In genomic region chr4:24807611-24808010, GRCh38 we compare ENCODE assay signal across 30 cellular contexts. TPM values are rescaled to one million over a fixed set of nuclear protein-coding genes. Genes with fewer than 3 reads are reported as not detected.
"Had no signal": no experiment of that assay in that cellular context is flagged by ENCODE, and none has a peak within 500 bp of the region (broad histone marks: within the 10 kb centered on the region; RNA-seq: fewer than 3 reads in every experiment).

No MANE protein-coding gene starts in this region.

- H3K27ac ChIP-seq: left ventricle myocardium inferior, neural progenitor cell, neutrophil, ovary, right atrium auricular region, right lobe of liver, testis, thyroid gland, transverse colon, upper lobe of right lung had no signal

- H3K36me3 Mint-ChIP-seq: naive B cell; natural killer cell; stimulated activated memory B cell treated with anti-CD40 and anti-IgM and Interleukin-4, amounts not matched to agents 10 μg/mL and 1 μg/mL and 100 μg/mL, for 72 hours had no signal

- H3K36me3 ChIP-seq: neural progenitor cell, neutrophil, ovary, right lobe of liver, thyroid gland, transverse colon, upper lobe of right lung had no signal

- H3K9me3 ChIP-seq: neutrophil, ovary, right atrium auricular region, right lobe of liver, testis, thyroid gland, transverse colon, upper lobe of right lung had no signal

- H3K4me3 Mint-ChIP-seq: mesothelial cell of epicardium; natural killer cell; neural progenitor cell; stimulated activated memory B cell treated with anti-CD40 and anti-IgM and Interleukin-4, amounts not matched to agents 10 μg/mL and 1 μg/mL and 100 μg/mL, for 72 hours; stimulated activated naive CD8-positive, alpha-beta T cell treated with anti-CD3 and anti-CD28 coated beads, Interleukin-15, amount 100 ng/mL, for 72 hours had no signal

- H3K27me3 ChIP-seq: ovary, right atrium auricular region, right lobe of liver, testis, thyroid gland, transverse colon, upper lobe of right lung had no signal

- ATAC-seq: natural killer cell; right lobe of liver; stimulated activated memory B cell treated with anti-CD40 and anti-IgM and Interleukin-4, amounts not matched to agents 10 μg/mL and 1 μg/mL and 100 μg/mL, for 72 hours; stimulated activated naive CD8-positive, alpha-beta T cell treated with anti-CD3 and anti-CD28 coated beads, Interleukin-15, amount 100 ng/mL, for 72 hours; upper lobe of right lung had no signal

- DNase-seq: hippocampal formation; kidney; left ventricle myocardium inferior; mesendoderm; naive B cell; natural killer cell; nephron progenitor cell; occipital lobe; ovary; right lobe of liver; stimulated activated CD4-positive, alpha-beta T cell treated with anti-CD3 and anti-CD28 coated beads, Interleukin-1b, Interleukin-23, amount 100 ng/mL, for 48 hours; stimulated activated CD4-positive, alpha-beta T cell treated with anti-CD3 and anti-CD28 coated beads, Interleukin-2, amount 100 ng/mL, for 48 hours; stimulated activated CD4-positive, alpha-beta T cell treated with anti-CD3 and anti-CD28 coated beads, Interleukin-4, amount 100 ng/mL, for 4 hours; stimulated activated CD8-positive, alpha-beta memory T cell treated with anti-CD3 and anti-CD28 coated beads, Interleukin-4, amount 100 ng/mL, for 48 hours; stimulated activated naive CD4-positive, alpha-beta T cell treated with Interleukin-2 at 50 U/mL for 16 hours; stimulated activated naive CD8-positive, alpha-beta T cell treated with anti-CD3 and anti-CD28 coated beads, Interleukin-15, amount 100 ng/mL, for 72 hours; testis; thyroid gland; transverse colon; upper lobe of right lung had no signal

- H3K27ac Mint-ChIP-seq: mesothelial cell of epicardium; naive B cell; natural killer cell; nephron progenitor cell; neural progenitor cell; progenitor cell of endocrine pancreas; stimulated activated memory B cell treated with anti-CD40 and anti-IgM and Interleukin-4, amounts not matched to agents 10 μg/mL and 1 μg/mL and 100 μg/mL, for 72 hours; stimulated activated naive CD8-positive, alpha-beta T cell treated with anti-CD3 and anti-CD28 coated beads, Interleukin-15, amount 100 ng/mL, for 72 hours had no signal

- H3K9ac ChIP-seq: neural progenitor cell had no signal

- H3K4me1 Mint-ChIP-seq: stimulated activated memory B cell treated with anti-CD40 and anti-IgM and Interleukin-4, amounts not matched to agents 10 μg/mL and 1 μg/mL and 100 μg/mL, for 72 hours; stimulated activated naive CD8-positive, alpha-beta T cell treated with anti-CD3 and anti-CD28 coated beads, Interleukin-15, amount 100 ng/mL, for 72 hours had no signal

- H3K4me1 ChIP-seq: neural progenitor cell, right lobe of liver, testis, upper lobe of right lung had no signal

- H3K4me3 ChIP-seq: left ventricle myocardium inferior, lung, neural progenitor cell, ovary, right atrium auricular region, right lobe of liver, smooth muscle cell, testis, thyroid gland, transverse colon, upper lobe of right lung had no signal

RNA-seq across cellular contexts. Expression of gene SOD3, which starts 12.2 kb away (rescaled TPM):
- total RNA-seq: mononuclear cell, natural killer cell, occipital lobe, pulmonary artery endothelial cell had no signal
